1 cellular context compared by ENCODE assay signal in the genomic region with DNA sequence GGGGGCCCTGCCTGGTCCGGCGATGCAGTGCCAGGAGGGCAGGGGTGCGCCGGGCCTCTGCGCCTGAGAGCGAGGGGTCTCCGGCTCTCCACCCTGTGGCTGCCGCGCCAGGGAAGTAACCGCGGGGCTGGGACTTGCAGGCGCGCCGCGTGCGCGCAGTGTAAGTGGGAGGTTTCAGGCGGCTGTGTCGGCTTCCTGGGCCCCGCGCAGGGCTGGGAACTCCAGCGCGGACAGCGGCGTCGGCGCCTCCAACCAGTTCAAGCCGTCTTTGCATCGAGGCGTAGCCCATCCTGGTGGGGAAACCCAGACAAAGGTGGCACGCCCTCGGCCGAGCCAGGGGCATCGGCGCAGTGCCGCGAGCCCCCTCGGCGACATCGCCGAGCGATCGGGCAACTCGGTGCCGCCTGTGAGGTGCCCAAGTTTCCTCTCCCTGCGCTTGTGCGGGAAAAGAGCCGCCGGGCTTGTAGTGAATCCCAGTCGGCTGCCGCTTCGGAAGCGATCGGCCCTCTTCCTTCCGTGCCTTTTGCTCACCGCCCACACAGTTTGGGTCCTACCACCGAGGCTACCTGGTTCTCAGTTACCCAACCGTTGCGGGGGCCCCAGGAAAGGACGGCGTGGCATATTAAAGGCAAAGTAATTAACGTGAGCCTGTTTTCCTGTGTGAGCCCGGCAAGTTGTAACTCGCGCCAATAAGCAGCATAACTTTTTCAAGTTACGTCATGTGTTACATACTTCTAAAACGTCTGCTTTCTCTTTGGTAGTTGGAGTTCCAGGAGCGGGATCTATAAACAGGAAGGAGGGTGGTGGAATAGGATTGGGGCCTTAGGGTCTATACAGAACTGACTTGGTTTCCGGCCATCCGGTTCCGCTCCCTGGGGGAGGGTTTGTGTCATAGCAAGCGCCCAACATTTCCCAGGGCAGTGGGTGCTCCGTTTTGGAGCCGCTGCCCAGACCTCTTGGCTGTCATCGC.
TF ChIP-seq lines count a peak whose summit lies in the region.

No MANE protein-coding gene starts in this region.

TF ChIP-seq in PFSK-1, 5 proteins besides CTCF, POLR2A, EP300 and RAD21 (continued from another document):
- TF ChIP-seq, protein P1, sequence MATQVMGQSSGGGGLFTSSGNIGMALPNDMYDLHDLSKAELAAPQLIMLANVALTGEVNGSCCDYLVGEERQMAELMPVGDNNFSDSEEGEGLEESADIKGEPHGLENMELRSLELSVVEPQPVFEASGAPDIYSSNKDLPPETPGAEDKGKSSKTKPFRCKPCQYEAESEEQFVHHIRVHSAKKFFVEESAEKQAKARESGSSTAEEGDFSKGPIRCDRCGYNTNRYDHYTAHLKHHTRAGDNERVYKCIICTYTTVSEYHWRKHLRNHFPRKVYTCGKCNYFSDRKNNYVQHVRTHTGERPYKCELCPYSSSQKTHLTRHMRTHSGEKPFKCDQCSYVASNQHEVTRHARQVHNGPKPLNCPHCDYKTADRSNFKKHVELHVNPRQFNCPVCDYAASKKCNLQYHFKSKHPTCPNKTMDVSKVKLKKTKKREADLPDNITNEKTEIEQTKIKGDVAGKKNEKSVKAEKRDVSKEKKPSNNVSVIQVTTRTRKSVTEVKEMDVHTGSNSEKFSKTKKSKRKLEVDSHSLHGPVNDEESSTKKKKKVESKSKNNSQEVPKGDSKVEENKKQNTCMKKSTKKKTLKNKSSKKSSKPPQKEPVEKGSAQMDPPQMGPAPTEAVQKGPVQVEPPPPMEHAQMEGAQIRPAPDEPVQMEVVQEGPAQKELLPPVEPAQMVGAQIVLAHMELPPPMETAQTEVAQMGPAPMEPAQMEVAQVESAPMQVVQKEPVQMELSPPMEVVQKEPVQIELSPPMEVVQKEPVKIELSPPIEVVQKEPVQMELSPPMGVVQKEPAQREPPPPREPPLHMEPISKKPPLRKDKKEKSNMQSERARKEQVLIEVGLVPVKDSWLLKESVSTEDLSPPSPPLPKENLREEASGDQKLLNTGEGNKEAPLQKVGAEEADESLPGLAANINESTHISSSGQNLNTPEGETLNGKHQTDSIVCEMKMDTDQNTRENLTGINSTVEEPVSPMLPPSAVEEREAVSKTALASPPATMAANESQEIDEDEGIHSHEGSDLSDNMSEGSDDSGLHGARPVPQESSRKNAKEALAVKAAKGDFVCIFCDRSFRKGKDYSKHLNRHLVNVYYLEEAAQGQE (IDR thresholded peaks at IDR 0.05; ENCODE audit: insufficient read depth in 1 of 2, low read depth in 2 of 2, low read length in 2 of 2): peak; percentile 33 to 44; a peak in 1 of 4 replicates
- TF ChIP-seq SIN3A (IDR thresholded peaks at IDR 0.05; ENCODE audit: borderline replicate concordance, insufficient read depth, low read length): no peak
- no peak for TF ChIP-seq TAF1 (IDR thresholded peaks at IDR 0.05; ENCODE audit: borderline replicate concordance, insufficient read depth, low read length)
TF ChIP-seq in PFSK-1: peak in this region for 1.
